32 cellular contexts compared by ENCODE assay signal in genomic region chr1:223456747-223457146, GRCh38.
"Had no signal": no experiment of that assay in that cellular context is flagged by ENCODE, and none has a peak within 500 bp of the region (broad histone marks: within the 10 kb centered on the region; RNA-seq: fewer than 3 reads in every experiment).

No MANE protein-coding gene starts in this region.

- H3K4me1 Mint-ChIP-seq: activated CD4-positive, alpha-beta T cell treated with anti-CD3 and anti-CD28 coated beads for 36 hours; activated CD4-positive, alpha-beta T cell treated with anti-CD3 and anti-CD28 coated beads, Interleukin-2, amount 10 ng/mL, durations not matched to agents 24 days and 14 days; activated CD8-positive, alpha-beta memory T cell treated with anti-CD3 and anti-CD28 coated beads, Interleukin-2, amount 10 ng/mL, durations not matched to agents 7 days and 5 days; activated naive CD4-positive, alpha-beta T cell treated with anti-CD3 and anti-CD28 coated beads, Interleukin-2, amount 50 U/mL, for 24 hours; activated naive CD8-positive, alpha-beta T cell treated with anti-CD3 and anti-CD28 coated beads for 36 hours; activated naive CD8-positive, alpha-beta T cell treated with anti-CD3 and anti-CD28 coated beads, Interleukin-2, amount 50 U/mL, for 24 hours; brain; central memory CD8-positive, alpha-beta T cell; endodermal cell had no signal

- H3K36me3 ChIP-seq: adrenal gland, ascending aorta, breast epithelium, gastrocnemius medialis, heart left ventricle had no signal

- H3K4me3 ChIP-seq: adrenal gland, ascending aorta, breast epithelium, coronary artery, dorsolateral prefrontal cortex, gastrocnemius medialis, heart left ventricle had no signal

- H3K27ac ChIP-seq: adrenal gland, ascending aorta, breast epithelium, coronary artery, dorsolateral prefrontal cortex, gastrocnemius medialis, heart left ventricle had no signal

- H3K36me3 Mint-ChIP-seq: activated CD8-positive, alpha-beta memory T cell treated with anti-CD3 and anti-CD28 coated beads, Interleukin-2, amount 10 ng/mL, durations not matched to agents 7 days and 5 days; activated naive CD4-positive, alpha-beta T cell treated with anti-CD3 and anti-CD28 coated beads, Interleukin-2, amount 50 U/mL, for 24 hours; activated naive CD8-positive, alpha-beta T cell treated with anti-CD3 and anti-CD28 coated beads for 36 hours; brain had no signal

- H3K9me3 Mint-ChIP-seq: activated naive CD4-positive, alpha-beta T cell treated with anti-CD3 and anti-CD28 coated beads, Interleukin-2, amount 50 U/mL, for 24 hours; activated naive CD8-positive, alpha-beta T cell treated with anti-CD3 and anti-CD28 coated beads for 36 hours; activated T-helper 1 cell treated with anti-CD3 and anti-CD28 coated beads, Interleukin-12 subunit alpha, Interleukin-12 subunit beta, Interleukin-2, Interleukin-4 antibody, amounts not matched to agents 30 ng/mL and 10 ng/mL and 1 ng/mL, durations not matched to agents 14 hours and 24 hours and 36 hours; activated T-helper 2 cell treated with anti-CD3 and anti-CD28 coated beads, Interferon-gamma antibody, Interleukin-2, Interleukin-4, amounts not matched to agents 10 μg/mL and 5 μg/mL and 100 μg/mL, durations not matched to agents 14 hours and 24 hours and 36 hours; central memory CD8-positive, alpha-beta T cell; dendritic cell treated with granulocyte-macrophage colony-stimulating factor and Interleukin-4, amounts not matched to agents 40 ng/mL and 50 ng/mL, for 4 days had no signal

- H3K9me3 ChIP-seq: adrenal gland, ascending aorta, breast epithelium, gastrocnemius medialis, heart left ventricle had no signal

- DNase-seq: activated CD4-positive, alpha-beta memory T cell treated with anti-CD3 and anti-CD28 coated beads for 36 hours; activated CD4-positive, alpha-beta T cell treated with anti-CD3 and anti-CD28 coated beads for 36 hours; activated CD4-positive, alpha-beta T cell treated with anti-CD3 and anti-CD28 coated beads, Interleukin-2, amount 10 ng/mL, durations not matched to agents 24 days and 14 days; activated CD4-positive, CD25-positive, alpha-beta regulatory T cell; activated CD4-positive, CD25-positive, alpha-beta regulatory T cell treated with anti-CD3 and anti-CD28 coated beads, Interleukin-2, amount 50 U/mL, for 72 hours; activated CD8-positive, alpha-beta memory T cell treated with anti-CD3 and anti-CD28 coated beads, Interleukin-2, amount 10 ng/mL, durations not matched to agents 7 days and 5 days; activated CD8-positive, alpha-beta memory T cell treated with anti-CD3 and anti-CD28 coated beads, Interleukin-2, amount 50 U/mL, for 4 hours; activated CD8-positive, alpha-beta T cell treated with anti-CD3 and anti-CD28 coated beads, Interleukin-2, amount 10 ng/mL, durations not matched to agents 7 days and 5 days; activated effector memory CD4-positive, alpha-beta T cell treated with anti-CD3 and anti-CD28 coated beads, Interleukin-2, amount 50 U/mL, for 16 hours; activated naive CD4-positive, alpha-beta T cell treated with anti-CD3 and anti-CD28 coated beads for 36 hours; activated naive CD8-positive, alpha-beta T cell treated with anti-CD3 and anti-CD28 coated beads for 36 hours; activated naive CD8-positive, alpha-beta T cell treated with anti-CD3 and anti-CD28 coated beads, Interleukin-2, amount 50 U/mL, for 24 hours; activated T-cell treated with anti-CD3 and anti-CD28 coated beads, Interleukin-2, amount 50 U/mL, for 1 hour; activated T-cell treated with anti-CD3 and anti-CD28 coated beads, Interleukin-2, amount 50 U/mL, for 48 hours; adrenal gland; dorsolateral prefrontal cortex; effector memory CD4-positive, alpha-beta T cell; endodermal cell; foreskin fibroblast; gastrocnemius medialis; glutamatergic neuron; heart left ventricle; T-helper 2 cell had no signal

- H3K27ac Mint-ChIP-seq: activated CD4-positive, alpha-beta memory T cell treated with anti-CD3 and anti-CD28 coated beads for 36 hours; activated CD4-positive, alpha-beta T cell treated with anti-CD3 and anti-CD28 coated beads for 36 hours; activated CD4-positive, alpha-beta T cell treated with anti-CD3 and anti-CD28 coated beads, Interleukin-2, amount 10 ng/mL, durations not matched to agents 24 days and 14 days; activated CD8-positive, alpha-beta memory T cell treated with anti-CD3 and anti-CD28 coated beads, Interleukin-2, amount 10 ng/mL, durations not matched to agents 7 days and 5 days; activated CD8-positive, alpha-beta T cell treated with anti-CD3 and anti-CD28 coated beads, Interleukin-2, amount 10 ng/mL, durations not matched to agents 7 days and 5 days; activated naive CD4-positive, alpha-beta T cell treated with anti-CD3 and anti-CD28 coated beads for 36 hours; activated naive CD4-positive, alpha-beta T cell treated with anti-CD3 and anti-CD28 coated beads, Interleukin-2, amount 50 U/mL, for 24 hours; activated naive CD8-positive, alpha-beta T cell treated with anti-CD3 and anti-CD28 coated beads for 36 hours; activated naive CD8-positive, alpha-beta T cell treated with anti-CD3 and anti-CD28 coated beads, Interleukin-2, amount 50 U/mL, for 24 hours; activated T-helper 1 cell treated with anti-CD3 and anti-CD28 coated beads, Interleukin-12 subunit alpha, Interleukin-12 subunit beta, Interleukin-2, Interleukin-4 antibody, amounts not matched to agents 30 ng/mL and 10 ng/mL and 1 ng/mL, durations not matched to agents 14 hours and 24 hours and 36 hours; activated T-helper 2 cell treated with anti-CD3 and anti-CD28 coated beads, Interferon-gamma antibody, Interleukin-2, Interleukin-4, amounts not matched to agents 10 μg/mL and 5 μg/mL and 100 μg/mL, durations not matched to agents 14 hours and 24 hours and 36 hours; brain; dendritic cell treated with granulocyte-macrophage colony-stimulating factor and Interleukin-4, amounts not matched to agents 40 ng/mL and 50 ng/mL, for 4 days; endodermal cell had no signal

- H3K27me3 Mint-ChIP-seq: activated CD4-positive, alpha-beta memory T cell treated with anti-CD3 and anti-CD28 coated beads for 36 hours; activated CD4-positive, alpha-beta T cell treated with anti-CD3 and anti-CD28 coated beads, Interleukin-2, amount 10 ng/mL, durations not matched to agents 24 days and 14 days; activated naive CD4-positive, alpha-beta T cell treated with anti-CD3 and anti-CD28 coated beads, Interleukin-2, amount 50 U/mL, for 24 hours; activated naive CD8-positive, alpha-beta T cell treated with anti-CD3 and anti-CD28 coated beads for 36 hours; activated naive CD8-positive, alpha-beta T cell treated with anti-CD3 and anti-CD28 coated beads, Interleukin-2, amount 50 U/mL, for 24 hours; central memory CD8-positive, alpha-beta T cell; dendritic cell treated with granulocyte-macrophage colony-stimulating factor and Interleukin-4, amounts not matched to agents 40 ng/mL and 50 ng/mL, for 4 days had no signal

- H3K27me3 ChIP-seq: adrenal gland, ascending aorta, breast epithelium, dorsolateral prefrontal cortex, gastrocnemius medialis, heart left ventricle had no signal

- H3K4me1 ChIP-seq: adrenal gland, ascending aorta, breast epithelium, gastrocnemius medialis, heart left ventricle had no signal

- H3K4me3 Mint-ChIP-seq: activated CD4-positive, alpha-beta memory T cell treated with anti-CD3 and anti-CD28 coated beads for 36 hours; activated CD4-positive, alpha-beta T cell treated with anti-CD3 and anti-CD28 coated beads for 36 hours; activated CD4-positive, alpha-beta T cell treated with anti-CD3 and anti-CD28 coated beads, Interleukin-2, amount 10 ng/mL, durations not matched to agents 24 days and 14 days; activated CD8-positive, alpha-beta memory T cell treated with anti-CD3 and anti-CD28 coated beads, Interleukin-2, amount 10 ng/mL, durations not matched to agents 7 days and 5 days; activated CD8-positive, alpha-beta T cell treated with anti-CD3 and anti-CD28 coated beads, Interleukin-2, amount 10 ng/mL, durations not matched to agents 7 days and 5 days; activated naive CD4-positive, alpha-beta T cell treated with anti-CD3 and anti-CD28 coated beads for 36 hours; activated naive CD4-positive, alpha-beta T cell treated with anti-CD3 and anti-CD28 coated beads, Interleukin-2, amount 50 U/mL, for 24 hours; activated naive CD8-positive, alpha-beta T cell treated with anti-CD3 and anti-CD28 coated beads for 36 hours; activated naive CD8-positive, alpha-beta T cell treated with anti-CD3 and anti-CD28 coated beads, Interleukin-2, amount 50 U/mL, for 24 hours; activated T-helper 1 cell treated with anti-CD3 and anti-CD28 coated beads, Interleukin-12 subunit alpha, Interleukin-12 subunit beta, Interleukin-2, Interleukin-4 antibody, amounts not matched to agents 30 ng/mL and 10 ng/mL and 1 ng/mL, durations not matched to agents 14 hours and 24 hours and 36 hours; brain; central memory CD8-positive, alpha-beta T cell; dendritic cell treated with granulocyte-macrophage colony-stimulating factor and Interleukin-4, amounts not matched to agents 40 ng/mL and 50 ng/mL, for 4 days; endodermal cell had no signal
